In the genomic region with DNA sequence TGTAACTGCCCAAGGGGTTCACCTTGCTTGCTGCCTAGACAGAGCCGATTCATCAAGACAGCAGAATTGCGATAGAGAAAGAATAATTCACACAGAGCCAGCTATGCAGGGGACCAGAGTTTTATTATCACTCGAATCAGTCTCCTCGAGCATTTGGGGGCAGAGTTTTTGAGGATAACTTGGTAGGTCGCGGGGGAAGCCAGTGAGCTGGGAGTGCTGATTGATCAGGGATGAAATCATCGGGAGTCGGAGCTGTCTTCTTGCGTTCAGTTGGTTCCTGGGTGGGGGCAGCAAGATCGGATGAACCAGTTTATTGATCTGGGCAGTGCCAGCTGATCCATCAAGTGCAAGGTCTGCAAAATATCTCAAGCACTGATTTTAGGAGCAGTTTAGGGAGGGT, we compare ENCODE assay signal across 20 cellular contexts. TPM values are rescaled to one million over a fixed set of nuclear protein-coding genes. Genes with fewer than 3 reads are reported as not detected.
A peak's percentile ranks its signal among the peaks of the same experiment; 100 is the strongest.
DNase-seq lines count a peak whose midpoint lies in the region; ATAC-seq and FAIRE-seq lines count a peak whose summit lies in the region.
"Had no signal": no experiment of that assay in that cellular context is flagged by ENCODE, and none has a peak within 500 bp of the region (broad histone marks: within the 10 kb centered on the region; RNA-seq: fewer than 3 reads in every experiment).

No MANE protein-coding gene starts in this region.

- no peak for ATAC-seq in stimulated activated naive CD8-positive, alpha-beta T cell treated with anti-CD3 and anti-CD28 coated beads, Interleukin-15, Interleukin-2, amounts not matched to agents 100 U/mL and 50 U/mL, for 24 hours
- no peak for ATAC-seq in natural killer cell treated with Interleukin-12 subunit alpha and Interleukin-12 subunit beta and Interleukin-15 and Interleukin-18, amount 100 ng/mL, for 72 hours
- no peak for ATAC-seq in HG03439 (IDR thresholded peaks at IDR 0.05; ENCODE audit: unreplicated experiment)

- peaks cover 39% of the 10 kb centered on the region for H3K4me1 Mint-ChIP-seq in activated CD4-positive, alpha-beta T cell treated with anti-CD3 and anti-CD28 coated beads, Interleukin-2, amount 10 ng/mL, durations not matched to agents 24 days and 14 days
- H3K4me1 Mint-ChIP-seq in stimulated activated naive CD8-positive, alpha-beta T cell treated with anti-CD3 and anti-CD28 coated beads, Interleukin-15, Interleukin-2, amounts not matched to agents 100 ng/mL and 50 ng/mL, for 24 hours (ENCODE audit: low read depth) = peaks cover 36% of the 10 kb centered on the region
- H3K4me1 Mint-ChIP-seq in natural killer cell treated with Interleukin-12 subunit alpha and Interleukin-12 subunit beta and Interleukin-15 and Interleukin-18, amount 100 ng/mL, for 72 hours (ENCODE audit: low read depth in 2 of 2) = peaks cover 36 to 40% of the 10 kb centered on the region in 2 donors

- H3K27me3 Mint-ChIP-seq in activated CD4-positive, alpha-beta T cell treated with anti-CD3 and anti-CD28 coated beads, Interleukin-2, amount 10 ng/mL, durations not matched to agents 24 days and 14 days = no peaks in the 10 kb centered on the region
- H3K27me3 Mint-ChIP-seq in stimulated activated naive CD8-positive, alpha-beta T cell treated with anti-CD3 and anti-CD28 coated beads, Interleukin-15, Interleukin-2, amounts not matched to agents 100 ng/mL and 50 ng/mL, for 24 hours = no peaks in the 10 kb centered on the region
- H3K27me3 Mint-ChIP-seq in natural killer cell treated with Interleukin-12 subunit alpha and Interleukin-12 subunit beta and Interleukin-15 and Interleukin-18, amount 100 ng/mL, for 72 hours = no peaks in the 10 kb centered on the region

- no peak for DNase-seq in activated CD4-positive, alpha-beta T cell treated with anti-CD3 and anti-CD28 coated beads, Interleukin-2, amount 10 ng/mL, durations not matched to agents 24 days and 14 days
- no peak for DNase-seq in activated CD4-positive, alpha-beta T cell treated with anti-CD3 and anti-CD28 coated beads for 1 hour
- no peak for DNase-seq in stimulated activated naive CD8-positive, alpha-beta T cell treated with anti-CD3 and anti-CD28 coated beads, Interleukin-15, Interleukin-2, amounts not matched to agents 100 U/mL and 50 U/mL, for 24 hours
- no peak for DNase-seq in natural killer cell treated with Interleukin-12 subunit alpha and Interleukin-12 subunit beta and Interleukin-15 and Interleukin-18, amount 100 ng/mL, for 72 hours (ENCODE audit: low spot score)
- DNase-seq in retina (no peak), GM19239 (ENCODE audit: insufficient read length, low spot score) (no peak)
- DNase-seq: ACHN; CD4-positive, alpha-beta memory T cell; GM23248; KBM-7; MM.1S; NCI-H1048; NCI-H1436; NCI-H187 treated with DMSO at 0.1 percent for 48 hours had no signal

- H3K4me3 Mint-ChIP-seq in activated CD4-positive, alpha-beta T cell treated with anti-CD3 and anti-CD28 coated beads, Interleukin-2, amount 10 ng/mL, durations not matched to agents 24 days and 14 days = no peak overlapping the region
- H3K4me3 Mint-ChIP-seq in stimulated activated naive CD8-positive, alpha-beta T cell treated with anti-CD3 and anti-CD28 coated beads, Interleukin-15, Interleukin-2, amounts not matched to agents 100 ng/mL and 50 ng/mL, for 24 hours = no peak overlapping the region
- H3K4me3 Mint-ChIP-seq in natural killer cell treated with Interleukin-12 subunit alpha and Interleukin-12 subunit beta and Interleukin-15 and Interleukin-18, amount 100 ng/mL, for 72 hours = no peak overlapping the region
- H3K4me3 Mint-ChIP-seq: CD4-positive, alpha-beta memory T cell had no signal

- no peaks in the 10 kb centered on the region for H3K9me3 Mint-ChIP-seq in activated CD4-positive, alpha-beta T cell treated with anti-CD3 and anti-CD28 coated beads, Interleukin-2, amount 10 ng/mL, durations not matched to agents 24 days and 14 days
- H3K9me3 Mint-ChIP-seq in stimulated activated naive CD8-positive, alpha-beta T cell treated with anti-CD3 and anti-CD28 coated beads, Interleukin-15, Interleukin-2, amounts not matched to agents 100 ng/mL and 50 ng/mL, for 24 hours = no peaks in the 10 kb centered on the region
- no peaks in the 10 kb centered on the region for H3K9me3 Mint-ChIP-seq in natural killer cell treated with Interleukin-12 subunit alpha and Interleukin-12 subunit beta and Interleukin-15 and Interleukin-18, amount 100 ng/mL, for 72 hours
- H3K9me3 Mint-ChIP-seq: CD4-positive, alpha-beta memory T cell had no signal

- no peak for FAIRE-seq in GM19239 (lab: Jason Lieb, UNC)
- FAIRE-seq: GM12891 had no signal

- H3K27ac Mint-ChIP-seq in activated CD4-positive, alpha-beta T cell treated with anti-CD3 and anti-CD28 coated beads, Interleukin-2, amount 10 ng/mL, durations not matched to agents 24 days and 14 days = peak overlapping the region; percentile 74
- peak overlapping the region; percentile 18 for H3K27ac Mint-ChIP-seq in stimulated activated naive CD8-positive, alpha-beta T cell treated with anti-CD3 and anti-CD28 coated beads, Interleukin-15, Interleukin-2, amounts not matched to agents 100 ng/mL and 50 ng/mL, for 24 hours
- peak overlapping the region; percentile 61 to 83 for H3K27ac Mint-ChIP-seq in natural killer cell treated with Interleukin-12 subunit alpha and Interleukin-12 subunit beta and Interleukin-15 and Interleukin-18, amount 100 ng/mL, for 72 hours

- peaks cover 42% of the 10 kb centered on the region for H3K36me3 Mint-ChIP-seq in activated CD4-positive, alpha-beta T cell treated with anti-CD3 and anti-CD28 coated beads, Interleukin-2, amount 10 ng/mL, durations not matched to agents 24 days and 14 days (ENCODE audit: low read depth)
- no peaks in the 10 kb centered on the region for H3K36me3 Mint-ChIP-seq in stimulated activated naive CD8-positive, alpha-beta T cell treated with anti-CD3 and anti-CD28 coated beads, Interleukin-15, Interleukin-2, amounts not matched to agents 100 ng/mL and 50 ng/mL, for 24 hours (ENCODE audit: low read depth)
- peaks cover 12% of the 10 kb centered on the region for H3K36me3 Mint-ChIP-seq in natural killer cell treated with Interleukin-12 subunit alpha and Interleukin-12 subunit beta and Interleukin-15 and Interleukin-18, amount 100 ng/mL, for 72 hours

- intact Hi-C loops in activated CD4-positive, alpha-beta T cell treated with anti-CD3 and anti-CD28 coated beads, Interleukin-2, amount 10 ng/mL, durations not matched to agents 24 days and 14 days (cut with micrococcal nuclease) = loop anchor here (5.0 to 10.0 kb wide), 5 partner anchors 67 to 598 kb away; a partner anchor contains a TSS

RNA-seq across cellular contexts. Expression of a gene that starts 9.1 kb away (rescaled TPM):
- 16.8 and 18.2 TPM in 2 replicates for total RNA-seq in activated CD4-positive, alpha-beta T cell treated with anti-CD3 and anti-CD28 coated beads, Interleukin-2, amount 10 ng/mL, durations not matched to agents 24 days and 14 days
- total RNA-seq in natural killer cell treated with Interleukin-12 subunit alpha and Interleukin-12 subunit beta and Interleukin-15 and Interleukin-18, amount 100 ng/mL, for 72 hours = 10 to 100 TPM; 63.9 to 77.8 TPM
- total RNA-seq: GM23248, NCI-H460 had no signal

RNA-seq across cellular contexts. Expression of a gene that starts 52.0 kb away (rescaled TPM):
- total RNA-seq in activated CD4-positive, alpha-beta T cell treated with anti-CD3 and anti-CD28 coated beads, Interleukin-2, amount 10 ng/mL, durations not matched to agents 24 days and 14 days = not detected in 2 replicates
- not detected for total RNA-seq in natural killer cell treated with Interleukin-12 subunit alpha and Interleukin-12 subunit beta and Interleukin-15 and Interleukin-18, amount 100 ng/mL, for 72 hours
- total RNA-seq: CD4-positive, alpha-beta memory T cell; G401; GM23248; HT1080; NCI-H460 had no signal

RNA-seq across cellular contexts. Expression of a gene that starts 55.0 kb away (rescaled TPM):
- total RNA-seq in activated CD4-positive, alpha-beta T cell treated with anti-CD3 and anti-CD28 coated beads, Interleukin-2, amount 10 ng/mL, durations not matched to agents 24 days and 14 days = 0.05 and 0.09 TPM in 2 replicates
- total RNA-seq in natural killer cell treated with Interleukin-12 subunit alpha and Interleukin-12 subunit beta and Interleukin-15 and Interleukin-18, amount 100 ng/mL, for 72 hours = under 1 TPM in 1 of 2 donors, not detected in 1; 0.06 TPM
- total RNA-seq: CD4-positive, alpha-beta memory T cell; G401; GM23248 had no signal

Comparison
In these comparisons a context has a peak if more than half of its experiments do, and no peak if none do; other contexts are left out.
1. H3K27ac Mint-ChIP-seq: peak in every context shown above with its lines; median percentile 74 in activated CD4-positive, alpha-beta T cell treated with anti-CD3 and anti-CD28 coated beads, Interleukin-2, amount 10 ng/mL, durations not matched to agents 24 days and 14 days; 72 in natural killer cell treated with Interleukin-12 subunit alpha and Interleukin-12 subunit beta and Interleukin-15 and Interleukin-18, amount 100 ng/mL, for 72 hours; 18 in stimulated activated naive CD8-positive, alpha-beta T cell treated with anti-CD3 and anti-CD28 coated beads, Interleukin-15, Interleukin-2, amounts not matched to agents 100 ng/mL and 50 ng/mL, for 24 hours.